ENCODE assay signal across 15 cellular contexts in the genomic region with DNA sequence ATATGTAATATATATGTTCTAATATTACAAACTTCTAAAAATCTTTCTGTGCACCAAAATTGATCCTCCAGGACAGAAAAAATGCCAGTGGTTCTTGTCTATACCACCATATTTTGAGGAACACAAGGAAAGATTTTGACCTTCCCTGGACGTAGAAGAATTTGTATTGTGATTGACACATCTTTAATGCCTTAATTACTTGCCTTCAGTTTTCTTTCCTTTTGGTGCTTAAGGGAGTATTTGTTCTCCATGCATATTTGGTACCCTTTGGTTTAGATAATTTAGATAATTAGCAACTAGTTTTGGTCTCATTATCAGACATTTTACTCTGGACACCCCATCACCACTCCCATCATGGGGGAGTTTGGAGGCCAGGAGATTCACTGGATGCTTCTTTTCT. TPM values are rescaled to one million over a fixed set of nuclear protein-coding genes. Genes with fewer than 3 reads are reported as not detected.
DNase-seq lines count a peak whose midpoint lies in the region; ATAC-seq and FAIRE-seq lines count a peak whose summit lies in the region.
"Had no signal": no experiment of that assay in that cellular context is flagged by ENCODE, and none has a peak within 500 bp of the region (broad histone marks: within the 10 kb centered on the region; RNA-seq: fewer than 3 reads in every experiment).

No MANE protein-coding gene starts in this region.

- CTCF ChIA-PET in CD8-positive, alpha-beta memory T cell (lab: Charles Lee) = interaction anchor here (1.3 kb wide), 1 partner anchor 27 kb away, joined by 3 read pairs; no protein-coding TSS in a partner anchor

- no peak overlapping the region for H3K27ac ChIP-seq in BLaER1 treated with 17β-estradiol and CSF1 and Interleukin-3, amounts not matched to agents 10 nM and 100 nM
- peak overlapping the region; percentile 15 for H3K27ac ChIP-seq in CD8-positive, alpha-beta memory T cell (ENCODE audit: low read depth, low read length)

- H3K4me2 ChIP-seq in BLaER1 treated with 17β-estradiol and CSF1 and Interleukin-3, amounts not matched to agents 10 nM and 100 nM = peak overlapping the region; percentile 36 to 69 (median 54); a peak in 19 of 22 replicates

- peaks cover 53 to 69% (median 68%) of the 10 kb centered on the region in 3 donors for H3K4me1 Mint-ChIP-seq in CD8-positive, alpha-beta memory T cell
- H3K4me1 Mint-ChIP-seq in T-helper 17 cell = peaks cover 41% of the 10 kb centered on the region
- H3K4me1 Mint-ChIP-seq in effector memory CD8-positive, alpha-beta T cell (ENCODE audit: low read depth in 2 of 2) = peaks cover 38 to 39% of the 10 kb centered on the region in 2 donors

- H3K9me3 Mint-ChIP-seq in CD8-positive, alpha-beta memory T cell = no peaks in the 10 kb centered on the region
- H3K9me3 Mint-ChIP-seq in effector memory CD8-positive, alpha-beta T cell = no peaks in the 10 kb centered on the region

- H3K4me3 ChIP-seq in BLaER1 treated with 17β-estradiol and CSF1 and Interleukin-3, amounts not matched to agents 10 nM and 100 nM = no peak overlapping the region
- no peak overlapping the region for H3K4me3 ChIP-seq in CD8-positive, alpha-beta memory T cell (ENCODE audit: low read length)
- H3K4me3 ChIP-seq: skin epidermis, transverse colon had no signal

- no peak for ATAC-seq in T-helper 17 cell
- ATAC-seq in effector memory CD8-positive, alpha-beta T cell (replicated peaks) = no peak
- ATAC-seq: left ventricle myocardium superior had no signal

- H3K4me3 Mint-ChIP-seq in CD8-positive, alpha-beta memory T cell = peak overlapping the region; percentile 60 to 84 (median 82)
- H3K4me3 Mint-ChIP-seq in T-helper 17 cell = peak overlapping the region; percentile 86
- H3K4me3 Mint-ChIP-seq in effector memory CD8-positive, alpha-beta T cell = peak overlapping the region; percentile 75 to 78

- DNase-seq in CD8-positive, alpha-beta memory T cell = no peak
- DNase-seq in T-helper 17 cell (no peak), urothelium cell line (ENCODE audit: low spot score) (no peak), RKO (ENCODE audit: low spot score) (no peak), islet precursor cell (no peak), NCI-H2107 treated with DMSO at 0.1 percent for 48 hours (lab: John Stamatoyannopoulos, UW; ENCODE audit: unreplicated experiment) (no peak)
- no peak for DNase-seq in effector memory CD8-positive, alpha-beta T cell
- DNase-seq: AML-193, foreskin melanocyte, left ventricle myocardium superior, NCI-H2107, posterior cingulate gyrus had no signal

- peaks cover 0 to 33% (median 4%) of the 10 kb centered on the region in 11 experiments; a peak in 7 of 22 replicates for H3K36me3 ChIP-seq in BLaER1 treated with 17β-estradiol and CSF1 and Interleukin-3, amounts not matched to agents 10 nM and 100 nM
- H3K36me3 ChIP-seq in CD8-positive, alpha-beta memory T cell (ENCODE audit: insufficient read depth, low read length) = no peaks in the 10 kb centered on the region
- H3K36me3 ChIP-seq: transverse colon had no signal

- no peaks in the 10 kb centered on the region for H3K27me3 ChIP-seq in BLaER1 treated with 17β-estradiol and CSF1 and Interleukin-3, amounts not matched to agents 10 nM and 100 nM
- no peaks in the 10 kb centered on the region for H3K27me3 ChIP-seq in CD8-positive, alpha-beta memory T cell (ENCODE audit: insufficient read depth, low read length, poor library complexity, severe bottlenecking)
- H3K27me3 ChIP-seq: transverse colon had no signal

- H4K20me1 ChIP-seq in BLaER1 treated with 17β-estradiol and CSF1 and Interleukin-3, amounts not matched to agents 10 nM and 100 nM = peaks cover 42 to 96% (median 82%) of the 10 kb centered on the region in 11 experiments; a peak in 21 of 22 replicates

- POLR2A ChIA-PET in CD8-positive, alpha-beta memory T cell (lab: Charles Lee) = interaction anchor here (0.5 kb wide), 1 partner anchor 14 kb away, joined by 3 read pairs; no protein-coding TSS in a partner anchor

- H3K4me1 ChIP-seq in BLaER1 treated with 17β-estradiol and CSF1 and Interleukin-3, amounts not matched to agents 10 nM and 100 nM = peaks cover 35 to 61% (median 49%) of the 10 kb centered on the region in 10 experiments
- H3K4me1 ChIP-seq in CD8-positive, alpha-beta memory T cell (ENCODE audit: insufficient read depth, low read length) = peaks cover 45% of the 10 kb centered on the region

- FAIRE-seq in urothelium cell line (lab: Jason Lieb, UNC) = no peak

- H3K9me3 ChIP-seq in BLaER1 treated with 17β-estradiol and CSF1 and Interleukin-3, amounts not matched to agents 10 nM and 100 nM (replicated peaks in 1 of 11) = 0 out of 22 replicates have a peak, but pooled peaks cover 0 to 9% (median 0%) of the 10 kb centered on the region in 11 experiments
- H3K9me3 ChIP-seq in CD8-positive, alpha-beta memory T cell (ENCODE audit: low read length) = no peaks in the 10 kb centered on the region
- no peaks in the 10 kb centered on the region for H3K9me3 ChIP-seq in T-helper 17 cell (ENCODE audit: control insufficient read depth, low read length, poor library complexity, severe bottlenecking)
- H3K9me3 ChIP-seq: transverse colon had no signal

- no peaks in the 10 kb centered on the region for H3K27me3 Mint-ChIP-seq in CD8-positive, alpha-beta memory T cell
- H3K27me3 Mint-ChIP-seq in T-helper 17 cell = no peaks in the 10 kb centered on the region
- no peaks in the 10 kb centered on the region for H3K27me3 Mint-ChIP-seq in effector memory CD8-positive, alpha-beta T cell

- peaks cover 0 to 4% (median 0%) of the 10 kb centered on the region in 3 donors for H3K36me3 Mint-ChIP-seq in CD8-positive, alpha-beta memory T cell
- no peaks in the 10 kb centered on the region for H3K36me3 Mint-ChIP-seq in T-helper 17 cell (ENCODE audit: low read depth)
- peaks cover 37% of the 10 kb centered on the region for H3K36me3 Mint-ChIP-seq in effector memory CD8-positive, alpha-beta T cell (ENCODE audit: insufficient read depth)

- H3K27ac Mint-ChIP-seq in CD8-positive, alpha-beta memory T cell = peak overlapping the region; percentile 82 to 96 (median 92)
- H3K27ac Mint-ChIP-seq in T-helper 17 cell = peak overlapping the region; percentile 97
- peak overlapping the region; percentile 93 to 94 for H3K27ac Mint-ChIP-seq in effector memory CD8-positive, alpha-beta T cell

- H3K9ac ChIP-seq in BLaER1 treated with 17β-estradiol and CSF1 and Interleukin-3, amounts not matched to agents 10 nM and 100 nM = no peak overlapping the region

RNA-seq across cellular contexts. Expression of a gene that starts 27.6 kb away (rescaled TPM):
- 10 to 100 TPM; 61.6 to 62.0 TPM for total RNA-seq in CD8-positive, alpha-beta memory T cell
- polyA plus RNA-seq in CD8-positive, alpha-beta memory T cell = 16.3 TPM
- total RNA-seq in T-helper 17 cell = 10 to 100 TPM; 47.8 to 54.4 TPM
